In genomic region chr7:71871446-71871845, GRCh38 we compare ENCODE assay signal across 20 cellular contexts.
A peak's percentile ranks its signal among the peaks of the same experiment; 100 is the strongest.
DNase-seq lines count a peak whose midpoint lies in the region; ATAC-seq, FAIRE-seq and TF ChIP-seq lines count a peak whose summit lies in the region.
"Had no signal": no experiment of that assay in that cellular context is flagged by ENCODE, and none has a peak within 500 bp of the region (broad histone marks: within the 10 kb centered on the region; RNA-seq: fewer than 3 reads in every experiment).

No MANE protein-coding gene starts in this region.

- no peaks in the 10 kb centered on the region for H3K79me2 ChIP-seq in SK-N-SH (ENCODE audit: insufficient read depth)
- no peaks in the 10 kb centered on the region for H3K79me2 ChIP-seq in Loucy (ENCODE audit: insufficient read depth, low read length)
- H3K79me2 ChIP-seq in K562 (ENCODE audit: control insufficient read depth, insufficient read depth, low read length), result no peaks in the 10 kb centered on the region
- H3K79me2 ChIP-seq in smooth muscle cell (ENCODE audit: low read depth), result no peaks in the 10 kb centered on the region

- intact Hi-C loops in K562 (cut with micrococcal nuclease), result no loop called here
- intact Hi-C loops in testis (cut with DNase I; ENCODE audit: low total_unique reads), result no loop called here
- intact Hi-C loops in left cardiac atrium (cut with DNase I), result no loop called here

- H3K27me3 ChIP-seq in SK-N-SH (ENCODE audit: insufficient read depth) (no peaks in the 10 kb centered on the region), Loucy (ENCODE audit: insufficient read depth, low read length, poor library complexity, severe bottlenecking) (no peaks in the 10 kb centered on the region), K562 (ENCODE audit: control insufficient read depth in 2 of 2, insufficient read depth in 2 of 2, low read length in 2 of 2) (no peaks in the 10 kb centered on the region), smooth muscle cell (ENCODE audit: low read depth) (no peaks in the 10 kb centered on the region), testis (no peaks in the 10 kb centered on the region)
- H3K27me3 ChIP-seq: right atrium auricular region, SJSA1, stomach had no signal

- TF ChIP-seq EP300 in SK-N-SH (IDR thresholded peaks at IDR 0.05; ENCODE audit: borderline replicate concordance in 1 of 2, low read depth in 1 of 2, low read length in 1 of 2) (no peak), K562 (IDR thresholded peaks at IDR 0.05; ENCODE audit: low read length) (no peak)

- CTCF ChIA-PET in SK-N-SH (lab: Yijun Ruan, JAX), result interaction anchor here (0.7 to 1.4 kb wide), 3 partner anchors 9 to 916 kb away, joined by 3 to 4 read pairs (median 3); no protein-coding TSS in a partner anchor
- CTCF ChIA-PET in K562 (lab: Yijun Ruan, JAX; ENCODE audit: low intra/inter-chr PET ratio), result no interaction called here

- 13% methylated on average over 4 of the region's 4 CpGs for WGBS in SK-N-SH (ENCODE audit: low lambda C conversion rate)
- WGBS in K562 (ENCODE audit: insufficient coverage, low coverage, missing lambda C conversion rate), result 6% methylated on average over 4 of the region's 4 CpGs
- 68% methylated on average over 4 of the region's 4 CpGs for WGBS in smooth muscle cell (ENCODE audit: low lambda C conversion rate)
- 63 to 69% methylated on average over 4 of the region's 4 CpGs for WGBS in testis, 2 donors

- no TSS peak for BruUV-seq in K562 (replicated peaks; lab: Mats Ljungman, UMichigan)

- H3F3A ChIP-seq in SK-N-SH (replicated peaks; ENCODE audit: insufficient read depth) (no peaks in the 10 kb centered on the region), Loucy (ENCODE audit: low read depth) (no peaks in the 10 kb centered on the region), smooth muscle cell (ENCODE audit: low read depth) (no peaks in the 10 kb centered on the region)

- H3K4me2 ChIP-seq in SK-N-SH (no peak overlapping the region), Loucy (ENCODE audit: low read depth, low read length, poor library complexity, severe bottlenecking) (no peak overlapping the region), K562 (ENCODE audit: insufficient read depth, low read length) (no peak overlapping the region), smooth muscle cell (no peak overlapping the region)

- 0 out of 2 replicates have a peak, but pooled peaks cover 3% of the 10 kb centered on the region for H3K9me2 ChIP-seq in SK-N-SH
- no peaks in the 10 kb centered on the region for H3K9me2 ChIP-seq in Loucy (replicated peaks; ENCODE audit: low read depth, low read length)

- POLR2A ChIA-PET in SK-N-SH (lab: Yijun Ruan, JAX), result no interaction called here
- POLR2A ChIA-PET in K562 (lab: Yijun Ruan, JAX), result interaction anchor here (0.7 kb wide), 1 partner anchor 462 kb away, joined by 3 read pairs; no protein-coding TSS in a partner anchor

- in situ Hi-C loops in K562 (cut with MboI), result no loop called here

- no peaks in the 10 kb centered on the region for H4K20me1 ChIP-seq in SK-N-SH (ENCODE audit: insufficient read depth)
- H4K20me1 ChIP-seq in Loucy (ENCODE audit: insufficient read depth, low read length, poor library complexity, severe bottlenecking), result no peaks in the 10 kb centered on the region
- no peaks in the 10 kb centered on the region for H4K20me1 ChIP-seq in K562 (replicated peaks; ENCODE audit: control insufficient read depth, insufficient read depth, low read length)
- H4K20me1 ChIP-seq in smooth muscle cell (ENCODE audit: low read depth), result no peaks in the 10 kb centered on the region

- TF ChIP-seq CTCF in SK-N-SH (IDR thresholded peaks at IDR 0.05) (0 out of 2 replicates have a peak, but pooled peaks have one; percentile 10), Loucy (conservative IDR thresholded peaks at IDR 0.05; ENCODE audit: low read length) (peak; percentile 51), K562 (IDR thresholded peaks at IDR 0.05 in 2 of 3, conservative IDR thresholded peaks at IDR 0.05 in 1 of 3; ENCODE audit: insufficient read depth in 2 of 3, low read depth in 1 of 3, low read length in 3 of 3) (peak; percentile 49 to 59 (median 52)), smooth muscle cell (IDR thresholded peaks at IDR 0.05; ENCODE audit: borderline replicate concordance, insufficient read depth, poor library complexity, severe bottlenecking) (peak; percentile 13), testis (IDR thresholded peaks at IDR 0.05) (no peak)

- TF ChIP-seq RAD21 in SK-N-SH (IDR thresholded peaks at IDR 0.05; ENCODE audit: low read length), result peak; percentile 15; the same call in 1 of the 2 replicates
- TF ChIP-seq RAD21 in K562 (CRISPR knock-in tag; conservative IDR thresholded peaks at IDR 0.05 in 1 of 2, IDR thresholded peaks at IDR 0.05 in 1 of 2), result peak in 1 of 2 experiments; percentile 50; a peak in 2 of 4 replicates

- H3K9me3 ChIP-seq in SK-N-SH, result no peaks in the 10 kb centered on the region
- no peaks in the 10 kb centered on the region; the same call in 1 of the 2 replicates for H3K9me3 ChIP-seq in Loucy (ENCODE audit: insufficient read depth, low read depth, low read length)
- H3K9me3 ChIP-seq in K562 (replicated peaks; ENCODE audit: control insufficient read depth, insufficient read depth, low read depth, low read length), result no peaks in the 10 kb centered on the region
- H3K9me3 ChIP-seq in smooth muscle cell (replicated peaks; ENCODE audit: low read depth), result no peaks in the 10 kb centered on the region
- no peaks in the 10 kb centered on the region for H3K9me3 ChIP-seq in testis
- H3K9me3 ChIP-seq: right atrium auricular region, SJSA1 had no signal

- H3K27ac ChIP-seq in SK-N-SH (ENCODE audit: low read depth in 2 of 2, low read length in 1 of 2), result no peak overlapping the region
- H3K27ac ChIP-seq in K562 (ENCODE audit: extremely low read depth, low read depth, low read length), result no peak overlapping the region
- no peak overlapping the region for H3K27ac ChIP-seq in smooth muscle cell (ENCODE audit: low read depth)
- no peak overlapping the region for H3K27ac ChIP-seq in testis
- H3K27ac ChIP-seq: right atrium auricular region, SJSA1, stomach had no signal

- ATAC-seq in SK-N-SH treated with all-trans-retinoic acid at 6 μM for 48 hours (no peak), K562 (peak; percentile 78), left cardiac atrium (no peak)

- H3K4me3 ChIP-seq in SK-N-SH (ENCODE audit: low read depth in 2 of 2, low read length in 1 of 2), result no peak overlapping the region; a peak in 1 of 4 replicates
- no peak overlapping the region for H3K4me3 ChIP-seq in Loucy (ENCODE audit: low read length, poor library complexity, severe bottlenecking)
- no peak overlapping the region for H3K4me3 ChIP-seq in K562
- H3K4me3 ChIP-seq in smooth muscle cell, result no peak overlapping the region
- H3K4me3 ChIP-seq in testis, result no peak overlapping the region
- H3K4me3 ChIP-seq: right atrium auricular region, SJSA1, stomach had no signal

- H3K9ac ChIP-seq in SK-N-SH (no peak overlapping the region), Loucy (ENCODE audit: low read depth, low read length, poor library complexity, severe bottlenecking) (no peak overlapping the region), K562 (ENCODE audit: insufficient read depth in 1 of 2, low read depth in 2 of 2, low read length in 2 of 2) (no peak overlapping the region), smooth muscle cell (ENCODE audit: low read depth) (no peak overlapping the region)

- H3K36me3 ChIP-seq in SK-N-SH (replicated peaks in 1 of 2; ENCODE audit: control insufficient read depth in 1 of 2, insufficient read depth in 2 of 2, low read length in 1 of 2), result no peaks in the 10 kb centered on the region
- no peaks in the 10 kb centered on the region for H3K36me3 ChIP-seq in Loucy (ENCODE audit: insufficient read depth, low read length)
- H3K36me3 ChIP-seq in K562 (ENCODE audit: control insufficient read depth, insufficient read depth, low read length), result no peaks in the 10 kb centered on the region
- no peaks in the 10 kb centered on the region for H3K36me3 ChIP-seq in smooth muscle cell (ENCODE audit: low read depth)
- H3K36me3 ChIP-seq in testis (ENCODE audit: low read depth, missing control alignments), result no peaks in the 10 kb centered on the region
- H3K36me3 ChIP-seq: right atrium auricular region, SJSA1, stomach had no signal

- H3K4me1 ChIP-seq in SK-N-SH (ENCODE audit: control insufficient read depth in 1 of 2, insufficient read depth in 2 of 2, low read depth in 1 of 2, low read length in 1 of 2), result no peaks in the 10 kb centered on the region
- peaks cover 3% of the 10 kb centered on the region for H3K4me1 ChIP-seq in Loucy (ENCODE audit: insufficient read depth, low read length, poor library complexity, severe bottlenecking)
- no peaks in the 10 kb centered on the region for H3K4me1 ChIP-seq in K562 (replicated peaks in 1 of 2; ENCODE audit: control insufficient read depth in 2 of 2, insufficient read depth in 2 of 2, low read length in 2 of 2)
- no peaks in the 10 kb centered on the region for H3K4me1 ChIP-seq in smooth muscle cell (ENCODE audit: low read depth)
- no peaks in the 10 kb centered on the region for H3K4me1 ChIP-seq in testis
- H3K4me1 ChIP-seq: right atrium auricular region, SJSA1, stomach had no signal

- no peak for TF ChIP-seq POLR2A in K562 (conservative IDR thresholded peaks at IDR 0.05)
- TF ChIP-seq POLR2A in testis (IDR thresholded peaks at IDR 0.05), result no peak

- H2AFZ ChIP-seq in SK-N-SH (ENCODE audit: low read depth) (no peak overlapping the region), Loucy (ENCODE audit: low read length) (no peak overlapping the region), K562 (ENCODE audit: low read depth, low read length) (no peak overlapping the region), smooth muscle cell (ENCODE audit: low read depth) (no peak overlapping the region)

- peak; percentile 11 for DNase-seq in SK-N-SH
- peak; percentile 19 to 38 (median 22) for DNase-seq in K562 (ENCODE audit: extremely low read depth in 1 of 4, low spot score in 3 of 4)
- DNase-seq in smooth muscle cell (lab: John Stamatoyannopoulos, UW; ENCODE audit: unreplicated experiment), result no peak
- no peak for DNase-seq in testis
- DNase-seq in effector CD4-positive, alpha-beta T cell, result no peak
- DNase-seq in left cardiac atrium, result no peak
- DNase-seq: activated CD4-positive, alpha-beta T cell treated with anti-CD3 and anti-CD28 coated beads, Interleukin-2, amount 10 ng/mL, durations not matched to agents 24 days and 14 days; activated CD8-positive, alpha-beta memory T cell treated with anti-CD3 and anti-CD28 coated beads, Interleukin-2, amount 50 U/mL, for 48 hours; activated gamma-delta T cell; amniotic stem cell; CD4-positive, alpha-beta memory T cell; Karpas-422; NCI-H510A; stomach; T1000 had no signal

- H3K9me1 ChIP-seq in K562 (ENCODE audit: control insufficient read depth, insufficient read depth, low read length), result no peaks in the 10 kb centered on the region

- no peak for FAIRE-seq in K562 (lab: Jason Lieb, UNC)
- FAIRE-seq: GM12891 had no signal

TF ChIP-seq in SK-N-SH, 30 proteins besides CTCF, POLR2A, EP300 and RAD21 (continues in another document):
- TF ChIP-seq NFIC (IDR thresholded peaks at IDR 0.05; ENCODE audit: borderline replicate concordance) (no peak), SMC3 (IDR thresholded peaks at IDR 0.05; ENCODE audit: low read depth, low read length) (no peak)

TF ChIP-seq in SK-N-SH treated with all-trans-retinoic acid at 6 μM for 48 hours, 23 proteins besides CTCF, POLR2A, EP300 and RAD21 (continues in another document):
- TF ChIP-seq ZNF8 (CRISPR knock-in tag; IDR thresholded peaks at IDR 0.05), result no peak
- TF ChIP-seq ESRRG (CRISPR knock-in tag; IDR thresholded peaks at IDR 0.05), result no peak

TF ChIP-seq in K562, 482 proteins besides CTCF, POLR2A, EP300 and RAD21 (continues in another document):
- TF ChIP-seq SMC3 (conservative IDR thresholded peaks at IDR 0.05; ENCODE audit: insufficient read depth, low read depth, low read length), result 0 out of 2 replicates have a peak, but pooled peaks have one; percentile 30

Comparison
In these comparisons a context has a peak if more than half of its experiments do, and no peak if none do; other contexts are left out.
1. DNase-seq: peak in SK-N-SH (single experiment) and K562 (4 of 4); none in smooth muscle cell (single experiment), testis (single experiment), effector CD4-positive, alpha-beta T cell (single experiment) and left cardiac atrium (single experiment).
2. CTCF ChIP-seq: peak in SK-N-SH (single experiment), Loucy (single experiment), K562 (3 of 3) and smooth muscle cell (single experiment); none in testis (0 of 3).
3. Of the 27 proteins assayed by ChIP-seq in both K562 and SK-N-SH: peak only in K562: SMC3; only in SK-N-SH: none; in both: CTCF; in neither: 24; mixed calls (peak in some experiments, not most) for 1.